8 cellular contexts compared by ENCODE assay signal in the genomic region with DNA sequence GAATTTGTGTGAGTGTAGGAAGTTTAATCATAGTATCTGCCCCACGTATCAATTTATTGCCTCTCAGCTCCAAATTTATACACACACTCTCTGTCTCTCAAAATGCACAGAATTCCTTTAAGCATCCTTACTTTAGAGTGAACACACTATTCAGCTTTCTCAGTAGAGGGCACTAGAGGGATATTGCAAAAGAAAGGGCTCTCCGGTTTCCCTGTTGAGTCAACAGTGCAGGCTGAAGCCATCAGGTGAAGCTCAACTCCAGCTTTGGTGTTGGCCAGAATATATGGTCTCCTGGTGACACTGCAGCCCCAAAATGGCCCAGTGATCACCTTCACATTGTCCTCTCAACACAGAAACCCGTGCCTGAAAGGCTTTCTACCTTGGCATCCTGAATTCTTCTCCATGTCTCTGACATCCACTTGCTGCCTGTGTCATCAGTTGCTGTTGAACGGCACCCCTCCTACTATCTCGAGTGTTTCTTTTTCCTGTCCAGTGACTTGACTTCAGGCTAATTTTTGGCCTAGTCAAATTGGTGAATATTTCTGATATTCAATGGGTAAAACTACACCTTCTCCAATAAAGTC.
DNase-seq lines count a peak whose midpoint lies in the region; ATAC-seq, FAIRE-seq and TF ChIP-seq lines count a peak whose summit lies in the region.

No MANE protein-coding gene starts in this region.

- H3K27me3 Mint-ChIP-seq in naive thymus-derived CD4-positive, alpha-beta T cell: no peaks in the 10 kb centered on the region

- no peak overlapping the region for H3K4me3 Mint-ChIP-seq in naive thymus-derived CD4-positive, alpha-beta T cell

- no peak overlapping the region for H3K27ac ChIP-seq in OCI-LY7 (ENCODE audit: low read depth, low read length, poor library complexity, severe bottlenecking)
- H3K27ac ChIP-seq in gastroesophageal sphincter: no peak overlapping the region
- H3K27ac ChIP-seq in thyroid gland: no peak overlapping the region
- no peak overlapping the region for H3K27ac ChIP-seq in naive thymus-derived CD4-positive, alpha-beta T cell (ENCODE audit: low read depth, low read length)

- no peaks in the 10 kb centered on the region for H4K20me1 ChIP-seq in OCI-LY7 (ENCODE audit: insufficient read depth, low read length)

- POLR2A ChIA-PET in OCI-LY7 (lab: Charles Lee): interaction anchor here (0.7 kb wide), 1 partner anchor 339 kb away, joined by 3 read pairs; no protein-coding TSS in a partner anchor
- POLR2A ChIA-PET in naive thymus-derived CD4-positive, alpha-beta T cell (lab: Charles Lee): no interaction called here

- DNase-seq in GM12865 (ENCODE audit: low read depth) (peak; percentile 29), HS-5 (ENCODE audit: low read depth) (peak; percentile 6), OCI-LY7 (ENCODE audit: low spot score) (peak; percentile 2), thyroid gland (peak in 1 of 2 donors; percentile 12), GM12892 (ENCODE audit: insufficient read length) (no peak)
- no peak for DNase-seq in stimulated activated CD8-positive, alpha-beta memory T cell treated with anti-CD3 and anti-CD28 coated beads, Interleukin-4, amount 100 ng/mL, for 48 hours
- no peak for DNase-seq in naive thymus-derived CD4-positive, alpha-beta T cell

- H3K27me3 ChIP-seq in gastroesophageal sphincter: no peaks in the 10 kb centered on the region
- H3K27me3 ChIP-seq in thyroid gland: no peaks in the 10 kb centered on the region
- no peaks in the 10 kb centered on the region for H3K27me3 ChIP-seq in naive thymus-derived CD4-positive, alpha-beta T cell (ENCODE audit: control insufficient read depth in 2 of 2, insufficient read depth in 2 of 2, low read length in 2 of 2)

- no peak for FAIRE-seq in GM12892 (lab: Jason Lieb, UNC)

- WGBS in gastroesophageal sphincter (ENCODE audit: low coverage in 1 of 2), 2 donors: 14 to 53% methylated on average over 4 to 5 of the region's 5 CpGs
- 25 to 37% methylated on average over 5 of the region's 5 CpGs for WGBS in thyroid gland, 2 donors

- CTCF ChIA-PET in OCI-LY7 (lab: Charles Lee; ENCODE audit: unreplicated experiment): interaction anchor here (0.6 kb wide), 1 partner anchor 287 kb away, joined by 3 read pairs; no protein-coding TSS in a partner anchor
- CTCF ChIA-PET in naive thymus-derived CD4-positive, alpha-beta T cell (lab: Charles Lee): no interaction called here

- H3K36me3 ChIP-seq in OCI-LY7 (ENCODE audit: insufficient read depth, low read length) (no peaks in the 10 kb centered on the region), gastroesophageal sphincter (no peaks in the 10 kb centered on the region), thyroid gland (no peaks in the 10 kb centered on the region)
- H3K36me3 ChIP-seq in naive thymus-derived CD4-positive, alpha-beta T cell (ENCODE audit: control insufficient read depth in 2 of 3, insufficient read depth in 3 of 3, low read length in 3 of 3): no peaks in the 10 kb centered on the region

- H3K9me3 Mint-ChIP-seq in naive thymus-derived CD4-positive, alpha-beta T cell: peaks cover 0 to 13% (median 4%) of the 10 kb centered on the region in 11 donors

- intact Hi-C loops in OCI-LY7 (cut with micrococcal nuclease; ENCODE audit: unreplicated experiment) (no loop called here), thyroid gland (cut with DNase I) (no loop called here)
- intact Hi-C loops in naive thymus-derived CD4-positive, alpha-beta T cell (cut with micrococcal nuclease): no loop called here

- TF ChIP-seq CTCF in GM12865 (IDR thresholded peaks at IDR 0.05; ENCODE audit: insufficient read depth, low read depth, low read length, missing control alignments) (peak; percentile 49), OCI-LY7 (conservative IDR thresholded peaks at IDR 0.05; ENCODE audit: low read length) (peak; percentile 65), gastroesophageal sphincter (IDR thresholded peaks at IDR 0.05) (peak; percentile 29 to 62 (median 41)), thyroid gland (IDR thresholded peaks at IDR 0.05) (peak in 5 of 6 experiments; percentile 38 to 73 (median 68))

- no peaks in the 10 kb centered on the region for H3K9me3 ChIP-seq in OCI-LY7 (ENCODE audit: low read length)
- H3K9me3 ChIP-seq in gastroesophageal sphincter: no peaks in the 10 kb centered on the region
- no peaks in the 10 kb centered on the region for H3K9me3 ChIP-seq in thyroid gland
- H3K9me3 ChIP-seq in naive thymus-derived CD4-positive, alpha-beta T cell (ENCODE audit: control insufficient read depth in 2 of 3, low read length in 3 of 3): no peaks in the 10 kb centered on the region

- no peak for TF ChIP-seq EP300 in gastroesophageal sphincter (IDR thresholded peaks at IDR 0.05)

- BruUV-seq in OCI-LY7 (replicated peaks; lab: Mats Ljungman, UMichigan): no TSS peak

- H2AFZ ChIP-seq in OCI-LY7 (ENCODE audit: low read length): no peak overlapping the region

- H3K27ac Mint-ChIP-seq in naive thymus-derived CD4-positive, alpha-beta T cell: no peak overlapping the region

- no peak for TF ChIP-seq POLR2A in gastroesophageal sphincter (IDR thresholded peaks at IDR 0.05)
- no peak for TF ChIP-seq POLR2A in thyroid gland (IDR thresholded peaks at IDR 0.05)
- no peak for TF ChIP-seq POLR2A in GM12892 (IDR thresholded peaks at IDR 0.05; ENCODE audit: low read depth, low read length)

- H3K4me2 ChIP-seq in OCI-LY7 (ENCODE audit: low read length): no peak overlapping the region

- H3K4me3 ChIP-seq in GM12865 (ENCODE audit: low read depth, low read length) (no peak overlapping the region), OCI-LY7 (ENCODE audit: low read depth, low read length, poor library complexity, severe bottlenecking) (no peak overlapping the region), gastroesophageal sphincter (no peak overlapping the region), thyroid gland (replicated peaks in 1 of 3) (no peak overlapping the region)
- no peak overlapping the region for H3K4me3 ChIP-seq in naive thymus-derived CD4-positive, alpha-beta T cell (ENCODE audit: low read length)

- no peaks in the 10 kb centered on the region for H3K4me1 ChIP-seq in OCI-LY7 (ENCODE audit: insufficient read depth, low read length, poor library complexity, severe bottlenecking)
- H3K4me1 ChIP-seq in gastroesophageal sphincter: no peaks in the 10 kb centered on the region
- H3K4me1 ChIP-seq in thyroid gland: no peaks in the 10 kb centered on the region
- H3K4me1 ChIP-seq in naive thymus-derived CD4-positive, alpha-beta T cell (ENCODE audit: control insufficient read depth in 2 of 2, insufficient read depth in 2 of 2, low read length in 2 of 2): no peaks in the 10 kb centered on the region

- H3K9me2 ChIP-seq in OCI-LY7 (ENCODE audit: insufficient read depth, low read length): no peaks in the 10 kb centered on the region

- H3K4me1 Mint-ChIP-seq in naive thymus-derived CD4-positive, alpha-beta T cell: no peaks in the 10 kb centered on the region

- ATAC-seq in gastroesophageal sphincter: peak; percentile 36
- no peak for ATAC-seq in naive thymus-derived CD4-positive, alpha-beta T cell

- H3K79me2 ChIP-seq in OCI-LY7 (ENCODE audit: insufficient read depth, low read depth, low read length): no peaks in the 10 kb centered on the region

- no peaks in the 10 kb centered on the region for H3K36me3 Mint-ChIP-seq in naive thymus-derived CD4-positive, alpha-beta T cell

Comparison
In these comparisons a context has a peak if more than half of its experiments do, and no peak if none do; other contexts are left out.
1. DNase-seq: peak in GM12865 (single experiment), HS-5 (single experiment) and OCI-LY7 (single experiment); none in stimulated activated CD8-positive, alpha-beta memory T cell treated with anti-CD3 and anti-CD28 coated beads, Interleukin-4, amount 100 ng/mL, for 48 hours (single experiment), naive thymus-derived CD4-positive, alpha-beta T cell (0 of 9) and GM12892 (single experiment).
2. Peak in every context shown above with its lines, with median percentiles within 50 percentile points of each other: CTCF ChIP-seq.